13 cellular contexts compared by ENCODE assay signal in the genomic region with DNA sequence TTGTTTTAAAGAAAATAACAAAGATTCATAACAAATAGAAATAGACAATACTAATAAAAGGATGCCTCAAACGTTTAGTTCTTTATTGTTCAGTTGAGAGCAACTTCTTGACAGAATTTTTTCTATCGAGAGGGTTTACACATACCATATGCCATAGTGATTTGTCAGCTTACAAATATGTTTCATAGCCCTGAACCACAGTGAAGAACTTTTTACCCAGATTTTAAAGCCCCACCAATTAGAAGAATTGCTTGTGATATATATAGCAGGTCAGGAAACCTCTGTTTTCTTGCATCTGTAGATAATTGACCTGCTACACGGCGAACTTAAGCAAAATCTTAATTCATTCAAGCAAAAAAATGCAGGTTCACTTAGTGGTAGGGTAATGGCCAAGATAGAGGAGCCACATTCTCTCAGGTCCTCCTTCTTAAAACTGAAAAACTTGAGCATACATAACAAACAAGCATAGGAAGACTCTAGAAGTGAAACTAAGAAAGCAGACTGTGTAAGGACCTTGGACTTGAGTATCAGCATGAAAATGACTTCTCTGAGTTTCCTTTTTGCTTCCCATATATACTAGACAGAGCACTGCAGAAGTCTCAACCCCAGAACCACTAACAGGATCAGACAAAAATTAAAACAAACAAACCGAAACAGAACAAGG. TPM values are rescaled to one million over a fixed set of nuclear protein-coding genes. Genes with fewer than 3 reads are reported as not detected.
DNase-seq lines count a peak whose midpoint lies in the region; ATAC-seq and TF ChIP-seq lines count a peak whose summit lies in the region.
"Had no signal": no experiment of that assay in that cellular context is flagged by ENCODE, and none has a peak within 500 bp of the region (broad histone marks: within the 10 kb centered on the region; RNA-seq: fewer than 3 reads in every experiment).

No MANE protein-coding gene starts in this region.

- no peak overlapping the region for H3K4me3 ChIP-seq in spleen

- no peaks in the 10 kb centered on the region for H3K27me3 ChIP-seq in spleen (replicated peaks in 1 of 7)

- H3K9me3 ChIP-seq in spleen, result no peaks in the 10 kb centered on the region

- ATAC-seq in GM19455 (IDR thresholded peaks at IDR 0.05; ENCODE audit: unreplicated experiment) (peak; percentile 97), HG02885 (IDR thresholded peaks at IDR 0.05; ENCODE audit: poor library complexity, unreplicated experiment) (peak; percentile 77)
- ATAC-seq: activated naive CD4-positive, alpha-beta T cell treated with anti-CD3 and anti-CD28 coated beads, Interleukin-2, amount 50 U/mL, for 72 hours had no signal

- no peak for TF ChIP-seq POLR2A in spleen (IDR thresholded peaks at IDR 0.05)

- in situ Hi-C loops in KBM-7 (cut with MboI; ENCODE audit: low pct_unique_long_range_greater_than_20kb, low sequenced_read_pairs), result no loop called here

- TF ChIP-seq CTCF in spleen (IDR thresholded peaks at IDR 0.05 in 8 of 11, conservative IDR thresholded peaks at IDR 0.05 in 3 of 11), result no peak

- H3K27ac ChIP-seq in spleen, result no peak overlapping the region

- intact Hi-C loops in spleen (cut with DNase I; ENCODE audit: low total_unique reads), result no loop called here

- 18 to 35% (median 24%) methylated on average over 5 of the region's 5 CpGs for WGBS in spleen, 5 donors

- H3K4me1 ChIP-seq in spleen, result no peaks in the 10 kb centered on the region

- H3K36me3 ChIP-seq in spleen, result no peaks in the 10 kb centered on the region

- DNase-seq in Daoy (ENCODE audit: low read depth), result peak; percentile 7
- DNase-seq in KBM-7, result peak; percentile 45
- no peak for DNase-seq in spleen
- no peak for DNase-seq in HT-29 (ENCODE audit: low spot score)
- DNase-seq in medulla oblongata (ENCODE audit: extremely low spot score), result no peak
- DNase-seq in T-helper 1 cell, result no peak
- DNase-seq: effector CD4-positive, alpha-beta T cell; naive B cell had no signal

RNA-seq across cellular contexts. Expression of gene CRISP1, which starts 39.5 kb away (rescaled TPM):
- not detected in 2 replicates for total RNA-seq in Daoy (2014; rRNA removed; shearing (Covaris generic))
- total RNA-seq in spleen, result not detected
- not detected for polyA plus RNA-seq in spleen
- not detected in 2 replicates for total RNA-seq in HT-29 (2014; rRNA removed; shearing (Covaris generic))
- total RNA-seq: activated naive CD4-positive, alpha-beta T cell treated with anti-CD3 and anti-CD28 coated beads, Interleukin-2, amount 50 U/mL, for 72 hours; MCF 10A; subcutaneous adipose tissue had no signal

RNA-seq across cellular contexts. Expression of gene PGK2, which starts 39.8 kb away (rescaled TPM):
- total RNA-seq in Daoy (2014; rRNA removed; shearing (Covaris generic)), result not detected in 2 replicates
- total RNA-seq in spleen, result not detected
- polyA plus RNA-seq in spleen, result not detected
- not detected in 2 replicates for total RNA-seq in HT-29 (2014; rRNA removed; shearing (Covaris generic))
- total RNA-seq: activated naive CD4-positive, alpha-beta T cell treated with anti-CD3 and anti-CD28 coated beads, Interleukin-2, amount 50 U/mL, for 72 hours; MCF 10A; subcutaneous adipose tissue had no signal

Comparison
In these comparisons a context has a peak if more than half of its experiments do, and no peak if none do; other contexts are left out.
1. DNase-seq: peak in Daoy (single experiment) and KBM-7 (single experiment); none in spleen (single experiment), HT-29 (single experiment), medulla oblongata (single experiment) and T-helper 1 cell (0 of 5).